9 cellular contexts compared by ENCODE assay signal in the genomic region with DNA sequence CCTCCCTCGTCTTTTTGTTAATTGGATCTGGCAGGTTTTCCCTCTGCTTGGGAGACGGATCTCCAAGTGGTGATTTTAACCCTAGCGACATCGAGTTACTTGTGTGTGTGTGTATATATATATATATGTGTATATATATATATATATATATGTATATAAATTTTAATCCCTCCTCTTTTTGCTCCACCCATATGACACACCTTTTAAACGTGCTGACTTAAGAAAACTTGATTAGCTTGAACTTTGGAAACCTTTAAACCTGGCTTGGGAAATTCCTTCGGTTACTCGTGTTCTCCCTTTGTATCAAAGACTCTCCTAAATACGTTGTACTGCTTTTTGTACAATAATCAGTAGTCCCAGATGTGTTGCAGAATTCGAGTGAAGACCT. TPM values are rescaled to one million over a fixed set of nuclear protein-coding genes. Genes with fewer than 3 reads are reported as not detected.
DNase-seq lines count a peak whose midpoint lies in the region; ATAC-seq, FAIRE-seq and TF ChIP-seq lines count a peak whose summit lies in the region.
"Had no signal": no experiment of that assay in that cellular context is flagged by ENCODE, and none has a peak within 500 bp of the region (broad histone marks: within the 10 kb centered on the region; RNA-seq: fewer than 3 reads in every experiment).

No MANE protein-coding gene starts in this region.

- H3K4me3 Mint-ChIP-seq in progenitor cell of endocrine pancreas (ENCODE audit: low read depth) (no peak overlapping the region), T-cell (no peak overlapping the region)
- H3K4me3 Mint-ChIP-seq: stimulated activated naive CD8-positive, alpha-beta T cell treated with anti-CD3 and anti-CD28 coated beads, Interleukin-15, amount 100 ng/mL, for 72 hours had no signal

- H3K27ac ChIP-seq in SK-N-MC, result peak overlapping the region; percentile 59
- peak overlapping the region; percentile 100 for H3K27ac ChIP-seq in hepatocyte
- peak overlapping the region; percentile 96 for H3K27ac ChIP-seq in small intestine (ENCODE audit: low read depth in 1 of 2, low read length in 1 of 2)

- H3K9ac ChIP-seq in SK-N-MC (ENCODE audit: insufficient read length), result peak overlapping the region; percentile 90

- peaks cover 66% of the 10 kb centered on the region for H3K79me2 ChIP-seq in hepatocyte

- H3K27me3 ChIP-seq in H7 (ENCODE audit: control insufficient read depth, insufficient read depth, low read length), result peaks cover 3% of the 10 kb centered on the region; the same call in 1 of the 2 replicates
- no peaks in the 10 kb centered on the region for H3K27me3 ChIP-seq in hepatocyte
- no peaks in the 10 kb centered on the region for H3K27me3 ChIP-seq in small intestine (ENCODE audit: control insufficient read depth in 2 of 2, insufficient read depth in 2 of 2, low read length in 2 of 2)

- no peaks in the 10 kb centered on the region for H3K36me3 ChIP-seq in H7 (replicated peaks; ENCODE audit: control insufficient read depth, insufficient read depth, low read length)
- no peaks in the 10 kb centered on the region for H3K36me3 ChIP-seq in SK-N-MC (ENCODE audit: insufficient read depth, low read length)
- no peaks in the 10 kb centered on the region for H3K36me3 ChIP-seq in hepatocyte (replicated peaks; ENCODE audit: insufficient read depth, low read depth)
- no peaks in the 10 kb centered on the region for H3K36me3 ChIP-seq in small intestine (ENCODE audit: control insufficient read depth in 2 of 2, insufficient read depth in 2 of 2, low read length in 2 of 2)

- H3K9me2 ChIP-seq in hepatocyte (replicated peaks; ENCODE audit: insufficient read depth), result no peaks in the 10 kb centered on the region

- CTCF ChIA-PET in T-cell (lab: Charles Lee), result no interaction called here

- H2AFZ ChIP-seq in hepatocyte, result peak overlapping the region; percentile 11

- H3K27ac Mint-ChIP-seq in progenitor cell of endocrine pancreas (no peak overlapping the region), T-cell (no peak overlapping the region)
- H3K27ac Mint-ChIP-seq: stimulated activated naive CD8-positive, alpha-beta T cell treated with anti-CD3 and anti-CD28 coated beads, Interleukin-15, amount 100 ng/mL, for 72 hours had no signal

- peaks cover 52% of the 10 kb centered on the region for H4K20me1 ChIP-seq in hepatocyte (ENCODE audit: insufficient read depth, poor library complexity, severe bottlenecking)

- H3K4me1 ChIP-seq in hepatocyte (ENCODE audit: insufficient read depth) (peaks cover 31% of the 10 kb centered on the region), small intestine (ENCODE audit: control insufficient read depth in 2 of 2, insufficient read depth in 1 of 2, low read depth in 1 of 2, low read length in 1 of 2) (peaks cover 9% of the 10 kb centered on the region in 2 donors)

- peak overlapping the region; percentile 91 for H3K4me2 ChIP-seq in hepatocyte

- no peak for DNase-seq in H7
- no peak for DNase-seq in SK-N-MC (ENCODE audit: low read depth, low spot score)
- DNase-seq in hepatocyte (ENCODE audit: low spot score), result no peak
- DNase-seq in small intestine, result peak; percentile 87
- no peak for DNase-seq in DMS 273 (lab: John Stamatoyannopoulos, UW; ENCODE audit: unreplicated experiment)
- DNase-seq in progenitor cell of endocrine pancreas (ENCODE audit: low spot score, unreplicated experiment), result no peak
- DNase-seq in T-cell, result no peak
- no peak for DNase-seq in NCI-H345 (lab: John Stamatoyannopoulos, UW)

- H3K4me3 ChIP-seq in H7 (ENCODE audit: insufficient read depth, low read depth, low read length) (peak overlapping the region; percentile 96), SK-N-MC (peak overlapping the region; percentile 83), hepatocyte (peak overlapping the region; percentile 99), small intestine (ENCODE audit: low read depth in 1 of 2, low read length in 2 of 2) (peak overlapping the region in 1 of 2 donors; percentile 69)

- peaks cover 3% of the 10 kb centered on the region for H3K27me3 Mint-ChIP-seq in progenitor cell of endocrine pancreas
- H3K27me3 Mint-ChIP-seq in T-cell, result no peaks in the 10 kb centered on the region
- H3K27me3 Mint-ChIP-seq: stimulated activated naive CD8-positive, alpha-beta T cell treated with anti-CD3 and anti-CD28 coated beads, Interleukin-15, amount 100 ng/mL, for 72 hours had no signal

- POLR2A ChIA-PET in T-cell (lab: Charles Lee), result interaction anchor here in 1 of 2 donors (0.5 kb wide), 1 partner anchor 1308 kb away, joined by 3 read pairs; no protein-coding TSS in a partner anchor

- no peaks in the 10 kb centered on the region for H3K9me3 Mint-ChIP-seq in progenitor cell of endocrine pancreas (ENCODE audit: low read depth)
- no peaks in the 10 kb centered on the region for H3K9me3 Mint-ChIP-seq in T-cell
- H3K9me3 Mint-ChIP-seq: stimulated activated naive CD8-positive, alpha-beta T cell treated with anti-CD3 and anti-CD28 coated beads, Interleukin-15, amount 100 ng/mL, for 72 hours had no signal

- TF ChIP-seq CTCF in hepatocyte (IDR thresholded peaks at IDR 0.05; ENCODE audit: poor library complexity) (no peak), progenitor cell of endocrine pancreas (IDR thresholded peaks at IDR 0.05; ENCODE audit: unreplicated experiment) (no peak)

- H3K4me1 Mint-ChIP-seq in progenitor cell of endocrine pancreas (ENCODE audit: low read depth), result peaks cover 18% of the 10 kb centered on the region
- H3K4me1 Mint-ChIP-seq in T-cell, result peaks cover 22 to 49% (median 48%) of the 10 kb centered on the region in 3 donors

- FAIRE-seq in small intestine (lab: Jason Lieb, UNC), result no peak

- no peak for ATAC-seq in T-cell (replicated peaks in 1 of 4)

- no peaks in the 10 kb centered on the region for H3K36me3 Mint-ChIP-seq in progenitor cell of endocrine pancreas (ENCODE audit: insufficient read depth)
- peaks cover 6% of the 10 kb centered on the region for H3K36me3 Mint-ChIP-seq in T-cell

- WGBS in hepatocyte (ENCODE audit: low lambda C conversion rate, missing lambda C conversion rate), result 2% methylated on average over 9 of the region's 9 CpGs
- WGBS in small intestine, 3 donors, result 1 to 4% (median 4%) methylated on average over 9 of the region's 9 CpGs

- H3K9me3 ChIP-seq in SK-N-MC (ENCODE audit: low read depth, low read length) (no peaks in the 10 kb centered on the region), hepatocyte (ENCODE audit: low read depth) (no peaks in the 10 kb centered on the region), small intestine (ENCODE audit: control insufficient read depth, low read depth) (no peaks in the 10 kb centered on the region)

RNA-seq across cellular contexts. Expression of a gene that starts 1.2 kb away (rescaled TPM):
- total RNA-seq in H7 (2014; rRNA removed; shearing (Covaris generic)), result 94.8 and 99.3 TPM in 2 replicates
- 99.8 and 102 TPM in 2 replicates for total RNA-seq in hepatocyte
- polyA plus RNA-seq in hepatocyte, result 42.4 and 55.9 TPM in 2 replicates
- polyA plus RNA-seq in small intestine, result 10 to 100 TPM; 41.9 to 88.6 (median 74.6) TPM
- total RNA-seq in progenitor cell of endocrine pancreas, result 67.5 and 74.5 TPM in 2 replicates
- 10 to 100 TPM; 33.3 to 66.0 (median 39.8) TPM for total RNA-seq in T-cell
